In genomic region chr22:40534379-40535188, GRCh38 we compare ENCODE assay signal across 8 cellular contexts.
DNase-seq lines count a peak whose midpoint lies in the region; ATAC-seq and TF ChIP-seq lines count a peak whose summit lies in the region.

No MANE protein-coding gene starts in this region.

- no peaks in the 10 kb centered on the region for H3K27me3 Mint-ChIP-seq in activated CD8-positive, alpha-beta memory T cell treated with anti-CD3 and anti-CD28 coated beads, Interleukin-2, amount 10 ng/mL, durations not matched to agents 7 days and 5 days
- H3K27me3 Mint-ChIP-seq in endothelial cell (ENCODE audit: unreplicated experiment): peaks cover 2% of the 10 kb centered on the region

- peaks cover 2% of the 10 kb centered on the region for H3K9me3 Mint-ChIP-seq in activated CD8-positive, alpha-beta memory T cell treated with anti-CD3 and anti-CD28 coated beads, Interleukin-2, amount 10 ng/mL, durations not matched to agents 7 days and 5 days (ENCODE audit: low read depth)
- no peaks in the 10 kb centered on the region for H3K9me3 Mint-ChIP-seq in endothelial cell (ENCODE audit: unreplicated experiment)

- peak overlapping the region; percentile 79 for H3K4me3 Mint-ChIP-seq in activated CD8-positive, alpha-beta memory T cell treated with anti-CD3 and anti-CD28 coated beads, Interleukin-2, amount 10 ng/mL, durations not matched to agents 7 days and 5 days
- H3K4me3 Mint-ChIP-seq in endothelial cell (ENCODE audit: unreplicated experiment): no peak overlapping the region

- no peak for TF ChIP-seq CTCF in endothelial cell (IDR thresholded peaks at IDR 0.05; ENCODE audit: unreplicated experiment)

- no peak for DNase-seq in activated CD8-positive, alpha-beta memory T cell treated with anti-CD3 and anti-CD28 coated beads, Interleukin-2, amount 10 ng/mL, durations not matched to agents 7 days and 5 days
- no peak for DNase-seq in activated CD8-positive, alpha-beta memory T cell treated with anti-CD3 and anti-CD28 coated beads for 24 hours
- DNase-seq in RKO (ENCODE audit: low spot score): peak; percentile 49
- DNase-seq in endothelial cell (ENCODE audit: low spot score): no peak
- peak; percentile 26 for DNase-seq in non-pigmented ciliary epithelial cell (ENCODE audit: low read depth)
- no peak for DNase-seq in KG1 (lab: John Stamatoyannopoulos, UW)

- ATAC-seq in activated CD8-positive, alpha-beta memory T cell treated with anti-CD3 and anti-CD28 coated beads, Interleukin-2, amount 10 ng/mL, durations not matched to agents 7 days and 5 days: peak; percentile 24
- no peak for ATAC-seq in HG03460 (IDR thresholded peaks at IDR 0.05; ENCODE audit: unreplicated experiment)
- no peak for ATAC-seq in HG03457 (IDR thresholded peaks at IDR 0.05; ENCODE audit: unreplicated experiment)

- peak overlapping the region; percentile 91 for H3K27ac Mint-ChIP-seq in activated CD8-positive, alpha-beta memory T cell treated with anti-CD3 and anti-CD28 coated beads, Interleukin-2, amount 10 ng/mL, durations not matched to agents 7 days and 5 days
- H3K27ac Mint-ChIP-seq in endothelial cell (ENCODE audit: unreplicated experiment): peak overlapping the region; percentile 11

- H3K36me3 Mint-ChIP-seq in activated CD8-positive, alpha-beta memory T cell treated with anti-CD3 and anti-CD28 coated beads, Interleukin-2, amount 10 ng/mL, durations not matched to agents 7 days and 5 days: peaks cover 8% of the 10 kb centered on the region
- peaks cover 9% of the 10 kb centered on the region for H3K36me3 Mint-ChIP-seq in endothelial cell (ENCODE audit: low read depth, unreplicated experiment)

- peaks cover 58% of the 10 kb centered on the region for H3K4me1 Mint-ChIP-seq in activated CD8-positive, alpha-beta memory T cell treated with anti-CD3 and anti-CD28 coated beads, Interleukin-2, amount 10 ng/mL, durations not matched to agents 7 days and 5 days
- peaks cover 27% of the 10 kb centered on the region for H3K4me1 Mint-ChIP-seq in endothelial cell (ENCODE audit: unreplicated experiment)

- CTCF ChIA-PET in activated CD8-positive, alpha-beta memory T cell treated with anti-CD3 and anti-CD28 coated beads, Interleukin-2, amount 10 ng/mL, durations not matched to agents 7 days and 5 days (lab: Charles Lee): interaction anchor here (0.8 to 8.1 kb wide), 11 partner anchors 8 to 226 kb away, joined by 3 to 82 read pairs (median 4); partner anchors contain the start of gene MRTFA

Comparison
In these comparisons a context has a peak if more than half of its experiments do, and no peak if none do; other contexts are left out.
1. DNase-seq: peak in RKO (single experiment) and non-pigmented ciliary epithelial cell (single experiment); none in activated CD8-positive, alpha-beta memory T cell treated with anti-CD3 and anti-CD28 coated beads, Interleukin-2, amount 10 ng/mL, durations not matched to agents 7 days and 5 days (single experiment), activated CD8-positive, alpha-beta memory T cell treated with anti-CD3 and anti-CD28 coated beads for 24 hours (single experiment), endothelial cell (single experiment) and KG1 (single experiment).